ENCODE assay signal across 9 cellular contexts in the genomic region with DNA sequence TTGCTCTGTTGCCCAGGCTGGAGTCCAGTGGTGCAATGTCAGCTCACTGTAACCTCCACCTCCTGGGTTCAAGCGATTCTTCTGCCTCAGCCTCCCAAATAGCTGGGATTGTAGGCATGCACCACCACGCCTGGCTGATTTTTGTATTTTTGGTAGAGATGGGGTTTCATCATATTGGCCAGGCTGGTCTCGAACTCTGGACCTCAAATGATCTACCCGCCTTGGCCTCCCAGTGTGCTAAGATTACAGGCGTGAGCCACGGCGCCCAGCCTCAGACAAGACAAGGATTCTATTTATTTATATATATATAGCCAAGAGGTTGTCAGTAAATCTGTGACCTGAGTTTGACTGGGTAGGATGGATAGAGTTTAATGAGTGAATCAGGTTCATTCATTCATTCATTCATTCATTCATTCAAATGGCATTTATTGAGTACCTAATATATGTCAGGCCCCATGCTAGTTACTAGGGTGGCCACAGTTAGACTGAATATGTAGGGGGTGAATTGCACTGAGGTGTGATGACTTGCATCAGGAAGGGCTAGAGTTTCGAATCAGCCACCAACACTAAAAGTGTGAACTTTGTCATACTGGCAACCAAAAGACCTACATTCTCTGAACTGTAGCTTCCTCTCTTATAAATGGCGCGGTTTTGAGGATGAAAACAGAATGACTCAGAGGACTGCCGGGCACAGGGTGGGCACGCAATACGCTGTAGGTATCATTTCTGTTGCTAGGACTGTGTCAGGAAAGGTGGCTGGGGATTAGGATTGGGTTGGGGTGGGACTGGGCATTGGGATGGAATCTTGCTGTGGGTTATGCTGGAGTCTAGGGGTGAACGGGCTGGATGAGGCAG. TPM values are rescaled to one million over a fixed set of nuclear protein-coding genes. Genes with fewer than 3 reads are reported as not detected.
DNase-seq lines count a peak whose midpoint lies in the region; ATAC-seq and FAIRE-seq lines count a peak whose summit lies in the region.
"Had no signal": no experiment of that assay in that cellular context is flagged by ENCODE, and none has a peak within 500 bp of the region (broad histone marks: within the 10 kb centered on the region; RNA-seq: fewer than 3 reads in every experiment).

No MANE protein-coding gene starts in this region.

- H3K9me3 ChIP-seq in mononuclear cell (ENCODE audit: low read depth, low read length) (no peaks in the 10 kb centered on the region), HAP-1 (no peaks in the 10 kb centered on the region)

- H3K4me1 ChIP-seq in mononuclear cell (ENCODE audit: insufficient read depth, low read length), result peaks cover 45% of the 10 kb centered on the region
- no peaks in the 10 kb centered on the region for H3K4me1 ChIP-seq in HAP-1

- peak; percentile 99 for FAIRE-seq in GM18507 (lab: Jason Lieb, UNC)

- ATAC-seq in GM21447 (IDR thresholded peaks at IDR 0.05; ENCODE audit: unreplicated experiment) (peak; percentile 66), HG03442 (IDR thresholded peaks at IDR 0.05; ENCODE audit: unreplicated experiment) (no peak)

- DNase-seq in GM18507 (ENCODE audit: extremely low spot score, insufficient read length, low read depth) (peak; percentile 66), MV-4-11 (lab: John Stamatoyannopoulos, UW) (peak; percentile 90), HAP-1 (ENCODE audit: low spot score in 2 of 2) (no peak), ureter (ENCODE audit: low spot score) (no peak)
- DNase-seq: mammary epithelial cell, NCI-H2029 had no signal

- H3K4me3 ChIP-seq in mononuclear cell (ENCODE audit: low read length), result peak overlapping the region; percentile 23
- no peak overlapping the region for H3K4me3 ChIP-seq in HAP-1

- in situ Hi-C loops in HAP-1 (cut with MboI; ENCODE audit: low sequenced_read_pairs), result no loop called here

- H3K27me3 ChIP-seq in mononuclear cell (ENCODE audit: insufficient read depth, low read length) (no peaks in the 10 kb centered on the region), HAP-1 (ENCODE audit: low read depth) (no peaks in the 10 kb centered on the region)

- H3K36me3 ChIP-seq in HAP-1 (replicated peaks), result no peaks in the 10 kb centered on the region

RNA-seq across cellular contexts. Expression of a gene that starts 37.8 kb away (rescaled TPM):
- total RNA-seq in mononuclear cell (23.1 TPM), ureter (28.5 TPM)

RNA-seq across cellular contexts. Expression of a gene that starts 39.4 kb away (rescaled TPM):
- total RNA-seq in mononuclear cell, result 0.52 TPM
- 0.31 TPM for total RNA-seq in ureter

Comparison
In these comparisons a context has a peak if more than half of its experiments do, and no peak if none do; other contexts are left out.
1. DNase-seq: peak in GM18507 (single experiment) and MV-4-11 (single experiment); none in HAP-1 (0 of 2) and ureter (single experiment).